Comparison of ENCODE assay signal across 8 cellular contexts in genomic region chr1:46724991-46725735, GRCh38. TPM values are rescaled to one million over a fixed set of nuclear protein-coding genes. Genes with fewer than 3 reads are reported as not detected.
DNase-seq lines count a peak whose midpoint lies in the region; ATAC-seq and TF ChIP-seq lines count a peak whose summit lies in the region.

No MANE protein-coding gene starts in this region.

- H3K27ac Mint-ChIP-seq in GM23338 (no peak overlapping the region), osteocyte (ENCODE audit: unreplicated experiment) (no peak overlapping the region)

- H3K9ac ChIP-seq in MM.1S (ENCODE audit: low read length): no peak overlapping the region

- in situ Hi-C loops in transverse colon (cut with MboI; ENCODE audit: low pct_ligation_motif_present in 1 of 4, low pct_unique_long_range_greater_than_20kb in 1 of 4, low sequenced_read_pairs in 3 of 4): loop anchor here (10.0 to 25.0 kb wide), 6 partner anchors 100 to 288 kb away; partner anchors contain the start of gene MOB3C (in 1 of the 4)

- H3K4me1 Mint-ChIP-seq in GM23338 (peaks cover 10% of the 10 kb centered on the region), osteocyte (ENCODE audit: unreplicated experiment) (peaks cover 4% of the 10 kb centered on the region)

- H3F3A ChIP-seq in GM23338 (replicated peaks; ENCODE audit: low read depth): no peaks in the 10 kb centered on the region
- no peaks in the 10 kb centered on the region for H3F3A ChIP-seq in MM.1S (ENCODE audit: insufficient read depth, low read length)

- no peaks in the 10 kb centered on the region for H3K36me3 ChIP-seq in GM23338 (ENCODE audit: insufficient read depth)
- no peaks in the 10 kb centered on the region for H3K36me3 ChIP-seq in MM.1S (replicated peaks; ENCODE audit: insufficient read depth, low read length)
- no peaks in the 10 kb centered on the region for H3K36me3 ChIP-seq in transverse colon

- intact Hi-C loops in transverse colon (cut with DNase I; ENCODE audit: low total_unique reads): loop anchor here (1.0 to 5.0 kb wide), 2 partner anchors 103 to 193 kb away; no protein-coding TSS in a partner anchor

- no peak overlapping the region for H3K4me2 ChIP-seq in GM23338
- H3K4me2 ChIP-seq in MM.1S (ENCODE audit: low read depth, low read length): peak overlapping the region; percentile 23; the same call in 1 of the 2 replicates

- peak; percentile 84 to 97 for TF ChIP-seq CTCF in GM23338 (conservative IDR thresholded peaks at IDR 0.05; ENCODE audit: low read depth in 2 of 2)
- peak; percentile 85 for TF ChIP-seq CTCF in MM.1S (IDR thresholded peaks at IDR 0.05; ENCODE audit: low read length)
- TF ChIP-seq CTCF in RWPE1 (conservative IDR thresholded peaks at IDR 0.05; ENCODE audit: low read depth): peak; percentile 85
- peak; percentile 86 for TF ChIP-seq CTCF in foreskin keratinocyte (conservative IDR thresholded peaks at IDR 0.05)
- peak; percentile 79 for TF ChIP-seq CTCF in osteocyte (IDR thresholded peaks at IDR 0.05)
- peak; percentile 80 to 87 (median 85) for TF ChIP-seq CTCF in transverse colon (IDR thresholded peaks at IDR 0.05)

- no peak overlapping the region for H3K27ac ChIP-seq in GM23338 (ENCODE audit: low read depth)
- no peak overlapping the region for H3K27ac ChIP-seq in MM.1S (ENCODE audit: low read length)
- no peak overlapping the region for H3K27ac ChIP-seq in RWPE1
- no peak overlapping the region for H3K27ac ChIP-seq in foreskin keratinocyte
- no peak overlapping the region for H3K27ac ChIP-seq in transverse colon

- H3K4me1 ChIP-seq in GM23338 (ENCODE audit: insufficient read depth) (no peaks in the 10 kb centered on the region), MM.1S (ENCODE audit: low read length) (no peaks in the 10 kb centered on the region), foreskin keratinocyte (no peaks in the 10 kb centered on the region), transverse colon (peaks cover 0 to 3% (median 0%) of the 10 kb centered on the region in 4 donors)

- H3K79me2 ChIP-seq in GM23338 (replicated peaks; ENCODE audit: insufficient read depth) (no peaks in the 10 kb centered on the region), MM.1S (ENCODE audit: low read length) (no peaks in the 10 kb centered on the region)

- ATAC-seq in GM23338 (peak; percentile 98), foreskin keratinocyte (peak; percentile 94)

- H4K20me1 ChIP-seq in GM23338 (replicated peaks; ENCODE audit: insufficient read depth) (no peaks in the 10 kb centered on the region), MM.1S (ENCODE audit: insufficient read depth, low read length) (no peaks in the 10 kb centered on the region)

- H3K9me3 ChIP-seq in MM.1S (replicated peaks; ENCODE audit: insufficient read depth, low read length) (no peaks in the 10 kb centered on the region), transverse colon (no peaks in the 10 kb centered on the region)

- no peak overlapping the region for H3K4me3 ChIP-seq in GM23338
- H3K4me3 ChIP-seq in MM.1S (ENCODE audit: low read length): no peak overlapping the region
- no peak overlapping the region for H3K4me3 ChIP-seq in transverse colon

- DNase-seq in DMS153 treated with DMSO at 0.1 percent for 48 hours (lab: John Stamatoyannopoulos, UW; ENCODE audit: unreplicated experiment): peak; percentile 85
- peak; percentile 91 for DNase-seq in GM23338 (ENCODE audit: low spot score)
- peak; percentile 75 for DNase-seq in MM.1S
- DNase-seq in RWPE1 (ENCODE audit: low spot score): peak; percentile 68
- peak; percentile 38 for DNase-seq in activated T-helper 1 cell treated with Interleukin-2 at 50 U/mL for 16 hours (ENCODE audit: low read depth)
- peak in 1 of 2 donors; percentile 60 for DNase-seq in foreskin keratinocyte
- no peak for DNase-seq in osteocyte (ENCODE audit: extremely low spot score, unreplicated experiment)
- peak; percentile 77 for DNase-seq in transverse colon

- H2AFZ ChIP-seq in GM23338 (peak overlapping the region; percentile 88), MM.1S (ENCODE audit: low read length) (no peak overlapping the region)

- peaks cover 2% of the 10 kb centered on the region for H3K27me3 Mint-ChIP-seq in GM23338 (ENCODE audit: insufficient read depth, low read depth, poor library complexity)
- peaks cover 51% of the 10 kb centered on the region for H3K27me3 Mint-ChIP-seq in osteocyte (ENCODE audit: unreplicated experiment)

- POLR2A ChIA-PET in RWPE1 (lab: Yijun Ruan, JAX; ENCODE audit: low non-redundant PET): no interaction called here

- H3K36me3 Mint-ChIP-seq in GM23338 (ENCODE audit: low read depth) (no peaks in the 10 kb centered on the region; the same call in 2 of the 3 replicates), osteocyte (ENCODE audit: unreplicated experiment) (no peaks in the 10 kb centered on the region)

- H3K27me3 ChIP-seq in GM23338 (ENCODE audit: insufficient read depth) (no peaks in the 10 kb centered on the region), MM.1S (replicated peaks; ENCODE audit: insufficient read depth, low read length) (no peaks in the 10 kb centered on the region), foreskin keratinocyte (peaks cover 26% of the 10 kb centered on the region), transverse colon (peaks cover 27% of the 10 kb centered on the region)

- WGBS in transverse colon (ENCODE audit: low coverage in 1 of 2), 2 donors: 8 to 19% methylated on average over 5 to 7 of the region's 7 CpGs

- no peak for TF ChIP-seq POLR2A in transverse colon (IDR thresholded peaks at IDR 0.05)

- H3K9me2 ChIP-seq in GM23338 (ENCODE audit: insufficient read depth) (no peaks in the 10 kb centered on the region), MM.1S (replicated peaks; ENCODE audit: insufficient read depth, low read length) (no peaks in the 10 kb centered on the region)

- peaks cover 6% of the 10 kb centered on the region for H3K9me3 Mint-ChIP-seq in GM23338
- peaks cover 8% of the 10 kb centered on the region for H3K9me3 Mint-ChIP-seq in osteocyte (ENCODE audit: unreplicated experiment)

- no peak for TF ChIP-seq EP300 in transverse colon (IDR thresholded peaks at IDR 0.05; ENCODE audit: low read depth)

- CTCF ChIA-PET in RWPE1 (lab: Yijun Ruan, JAX): interaction anchor here (0.5 to 1.3 kb wide), 12 partner anchors 10 to 1109 kb away, joined by 3 to 7 read pairs (median 3); partner anchors contain the start of gene DMBX1

- H3K4me3 Mint-ChIP-seq in GM23338 (no peak overlapping the region), osteocyte (ENCODE audit: unreplicated experiment) (no peak overlapping the region)

TF ChIP-seq in GM23338, 12 proteins besides CTCF, POLR2A, EP300 and RAD21 (continues in another document):
- TF ChIP-seq ZNF114 (CRISPR knock-in tag; IDR thresholded peaks at IDR 0.05) (no peak), ETS1 (IDR thresholded peaks at IDR 0.05) (no peak), POLR2AphosphoS5 (IDR thresholded peaks at IDR 0.05; ENCODE audit: low read depth) (no peak), CREB1 (CRISPR knock-in tag; IDR thresholded peaks at IDR 0.05; ENCODE audit: low read depth) (no peak), STAT1 (IDR thresholded peaks at IDR 0.05; ENCODE audit: unreplicated experiment) (no peak), JUNB (IDR thresholded peaks at IDR 0.05; ENCODE audit: unreplicated experiment) (no peak), NANOG (IDR thresholded peaks at IDR 0.05; ENCODE audit: borderline replicate concordance) (no peak), EZH2 (IDR thresholded peaks at IDR 0.05; ENCODE audit: low read depth, unreplicated experiment) (no peak), EZH2phosphoT487 (IDR thresholded peaks at IDR 0.05; ENCODE audit: unreplicated experiment) (no peak), ZNF331 (CRISPR knock-in tag; IDR thresholded peaks at IDR 0.05; ENCODE audit: low read depth) (no peak)

RNA-seq across cellular contexts. Expression of gene EFCAB14, which starts 6.2 kb away (rescaled TPM):
- total RNA-seq in GM23338 (2014; rRNA removed; shearing (Covaris generic)): 48.7 and 49.0 TPM in 2 replicates
- polyA plus RNA-seq in GM23338 (2016; fragmentation: Nextera tagmentation; extraction: Ambion mirVana): 20.8 and 23.3 TPM in 2 replicates
- total RNA-seq in foreskin keratinocyte: 63.7 and 65.1 TPM in 2 replicates
- polyA plus RNA-seq in foreskin keratinocyte: 14.5 and 17.1 TPM in 2 replicates
- 57.6 and 58.9 TPM in 2 replicates for total RNA-seq in osteocyte
- 100 to 1,000 TPM in 2 of 4 donors, 10 to 100 TPM in 2; 48.2 to 119 (median 85.4) TPM for total RNA-seq in transverse colon

RNA-seq across cellular contexts. Expression of gene TEX38, which starts 53.5 kb away (rescaled TPM):
- not detected in 2 replicates for total RNA-seq in GM23338 (2014; rRNA removed; shearing (Covaris generic))
- polyA plus RNA-seq in GM23338 (2016; fragmentation: Nextera tagmentation; extraction: Ambion mirVana): 0.37 TPM in 1 of 2 replicates, not detected in the other
- not detected in 2 replicates for total RNA-seq in foreskin keratinocyte
- not detected in 2 replicates for polyA plus RNA-seq in foreskin keratinocyte
- not detected in 2 replicates for total RNA-seq in osteocyte
- total RNA-seq in transverse colon: not detected

RNA-seq across cellular contexts. Expression of gene ATPAF1, which starts 57.0 kb away (rescaled TPM):
- 45.9 and 67.6 TPM in 2 replicates for total RNA-seq in GM23338 (2014; rRNA removed; shearing (Covaris generic))
- polyA plus RNA-seq in GM23338 (2016; fragmentation: Nextera tagmentation; extraction: Ambion mirVana): 35.9 and 41.2 TPM in 2 replicates
- 34.0 and 35.9 TPM in 2 replicates for total RNA-seq in foreskin keratinocyte
- polyA plus RNA-seq in foreskin keratinocyte: 25.7 and 30.9 TPM in 2 replicates
- 34.2 and 35.7 TPM in 2 replicates for total RNA-seq in osteocyte
- total RNA-seq in transverse colon: 10 to 100 TPM; 20.6 to 91.5 (median 71.4) TPM
